21 cellular contexts compared by ENCODE assay signal in the genomic region with DNA sequence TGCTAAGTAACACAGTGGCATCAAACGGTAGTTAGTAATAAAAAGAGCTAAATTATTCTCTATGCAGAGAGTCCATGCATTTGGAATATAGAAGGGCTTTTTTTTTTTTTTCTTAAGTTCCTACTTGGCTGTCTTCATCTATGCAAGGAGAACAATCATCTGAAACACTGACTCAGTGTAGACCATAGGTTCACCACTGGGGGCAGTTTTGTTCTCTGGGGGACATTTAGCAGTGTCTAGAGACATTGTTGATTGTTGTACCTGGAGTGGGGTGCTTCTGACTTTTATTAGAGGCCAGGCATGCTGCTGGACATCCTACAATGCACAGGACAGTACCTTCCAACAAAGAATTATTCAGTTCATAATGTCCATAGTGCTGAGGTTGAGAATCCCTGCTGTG. TPM values are rescaled to one million over a fixed set of nuclear protein-coding genes. Genes with fewer than 3 reads are reported as not detected.
DNase-seq lines count a peak whose midpoint lies in the region; ATAC-seq, FAIRE-seq and TF ChIP-seq lines count a peak whose summit lies in the region.
"Had no signal": no experiment of that assay in that cellular context is flagged by ENCODE, and none has a peak within 500 bp of the region (broad histone marks: within the 10 kb centered on the region; RNA-seq: fewer than 3 reads in every experiment).

No MANE protein-coding gene starts in this region.

- TF ChIP-seq RAD21 in K562 (CRISPR knock-in tag; conservative IDR thresholded peaks at IDR 0.05 in 1 of 2, IDR thresholded peaks at IDR 0.05 in 1 of 2) = no peak

- no TSS peak for BruUV-seq in K562 (replicated peaks; lab: Mats Ljungman, UMichigan)

- CTCF ChIA-PET in AG04450 (lab: Charles Lee) = interaction anchor here (0.6 to 1.2 kb wide), 4 partner anchors 15 to 203 kb away, joined by 3 to 5 read pairs (median 3); partner anchors contain the start of gene NPY1R
- CTCF ChIA-PET in K562 (lab: Yijun Ruan, JAX; ENCODE audit: low intra/inter-chr PET ratio) = no interaction called here

- intact Hi-C loops in K562 (cut with micrococcal nuclease) = no loop called here

- no peaks in the 10 kb centered on the region for H4K20me1 ChIP-seq in Karpas-422 (ENCODE audit: insufficient read depth, low read depth, low read length)
- no peaks in the 10 kb centered on the region for H4K20me1 ChIP-seq in K562 (replicated peaks; ENCODE audit: control insufficient read depth, insufficient read depth, low read length)

- H3K27me3 ChIP-seq in AG04450 (ENCODE audit: control insufficient read depth, insufficient read depth, low read length) (no peaks in the 10 kb centered on the region), Karpas-422 (ENCODE audit: low read length) (no peaks in the 10 kb centered on the region), K562 (ENCODE audit: control insufficient read depth in 2 of 2, insufficient read depth in 2 of 2, low read length in 2 of 2) (no peaks in the 10 kb centered on the region)
- H3K27me3 ChIP-seq: cardiac muscle cell, dorsolateral prefrontal cortex, gastrocnemius medialis, upper lobe of right lung had no signal

- POLR2A ChIA-PET in AG04450 (lab: Yijun Ruan, JAX) = no interaction called here
- POLR2A ChIA-PET in K562 (lab: Yijun Ruan, JAX) = interaction anchor here (0.6 kb wide), 1 partner anchor 95 kb away, joined by 4 read pairs; no protein-coding TSS in a partner anchor

- no peak for TF ChIP-seq POLR2A in K562 (conservative IDR thresholded peaks at IDR 0.05)

- H3K9ac ChIP-seq in Karpas-422 (ENCODE audit: low read length) (no peak overlapping the region), K562 (ENCODE audit: insufficient read depth in 1 of 2, low read depth in 2 of 2, low read length in 2 of 2) (no peak overlapping the region)

- no peaks in the 10 kb centered on the region for H3K9me3 ChIP-seq in AG04450 (ENCODE audit: control insufficient read depth, insufficient read depth, low read length)
- no peaks in the 10 kb centered on the region for H3K9me3 ChIP-seq in Karpas-422 (ENCODE audit: low read length)
- no peaks in the 10 kb centered on the region for H3K9me3 ChIP-seq in K562 (replicated peaks; ENCODE audit: control insufficient read depth, insufficient read depth, low read depth, low read length)
- H3K9me3 ChIP-seq: gastrocnemius medialis, upper lobe of right lung had no signal

- 76% methylated on average over 1 of the region's 1 CpG for WGBS in K562 (ENCODE audit: insufficient coverage, low coverage, missing lambda C conversion rate)

- no peaks in the 10 kb centered on the region for H3K9me2 ChIP-seq in Karpas-422 (replicated peaks; ENCODE audit: insufficient read depth, low read length)

- FAIRE-seq in K562 (lab: Jason Lieb, UNC) = no peak

- H3K4me1 ChIP-seq in Karpas-422 (ENCODE audit: low read length) (peaks cover 15% of the 10 kb centered on the region), K562 (replicated peaks in 1 of 2; ENCODE audit: control insufficient read depth in 2 of 2, insufficient read depth in 2 of 2, low read length in 2 of 2) (no peaks in the 10 kb centered on the region)
- H3K4me1 ChIP-seq: gastrocnemius medialis, upper lobe of right lung had no signal

- H2AFZ ChIP-seq in Karpas-422 (ENCODE audit: low read length) = no peak overlapping the region
- H2AFZ ChIP-seq in K562 (ENCODE audit: low read depth, low read length) = no peak overlapping the region

- peak; percentile 32; the same call in 1 of the 2 replicates for TF ChIP-seq CTCF in AG04450 (IDR thresholded peaks at IDR 0.05; ENCODE audit: low read depth, low read length)
- peak; percentile 6 for TF ChIP-seq CTCF in GM13977 (IDR thresholded peaks at IDR 0.05; ENCODE audit: extremely low read depth, insufficient read depth, missing control alignments)
- TF ChIP-seq CTCF in K562 (IDR thresholded peaks at IDR 0.05 in 2 of 3, conservative IDR thresholded peaks at IDR 0.05 in 1 of 3; ENCODE audit: insufficient read depth in 2 of 3, low read depth in 1 of 3, low read length in 3 of 3) = no peak

- DNase-seq in AG04450 (ENCODE audit: low read depth, low spot score) (no peak), GM13977 (ENCODE audit: low spot score) (no peak), Karpas-422 (peak; percentile 62), K562 (ENCODE audit: extremely low read depth in 1 of 4, low spot score in 3 of 4) (no peak), NCI-H187 (lab: John Stamatoyannopoulos, UW) (no peak)
- DNase-seq in stimulated activated CD4-positive, alpha-beta T cell treated with anti-CD3 and anti-CD28 coated beads, Interleukin-4, amount 100 ng/mL, for 1 hour = no peak
- DNase-seq: CD8-positive, alpha-beta memory T cell; dorsolateral prefrontal cortex; EL; gastrocnemius medialis; NCI-H2029 treated with DMSO at 0.1 percent for 48 hours; NCI-H524; OCI-M1; stimulated activated CD4-positive, alpha-beta T cell treated with anti-CD3 and anti-CD28 coated beads, Interleukin-15, amount 100 ng/mL, for 24 hours; stimulated activated naive CD8-positive, alpha-beta T cell treated with anti-CD3 and anti-CD28 coated beads, Interleukin-15, Interleukin-2, amounts not matched to agents 100 U/mL and 50 U/mL, for 24 hours; upper lobe of right lung had no signal

- peaks cover 23% of the 10 kb centered on the region; the same call in 1 of the 2 replicates for H3K36me3 ChIP-seq in Karpas-422 (ENCODE audit: insufficient read depth, low read length)
- H3K36me3 ChIP-seq in K562 (ENCODE audit: control insufficient read depth, insufficient read depth, low read length) = peaks cover 18% of the 10 kb centered on the region; the same call in 1 of the 3 replicates
- H3K36me3 ChIP-seq: gastrocnemius medialis had no signal

- in situ Hi-C loops in GM13977 (cut with MboI; ENCODE audit: low pct_unique_long_range_greater_than_20kb, low sequenced_read_pairs, unreplicated experiment) = no loop called here
- in situ Hi-C loops in K562 (cut with MboI) = no loop called here

- no peak overlapping the region for H3K27ac ChIP-seq in AG04450 (ENCODE audit: low read depth, low read length)
- no peak overlapping the region for H3K27ac ChIP-seq in Karpas-422 (ENCODE audit: low read length)
- H3K27ac ChIP-seq in K562 (ENCODE audit: extremely low read depth, low read depth, low read length) = no peak overlapping the region
- H3K27ac ChIP-seq: cardiac muscle cell, gastrocnemius medialis, HL-60, upper lobe of right lung had no signal

- H3K4me3 ChIP-seq in AG04450 (ENCODE audit: low read depth, low read length) (no peak overlapping the region), Karpas-422 (ENCODE audit: low read length) (no peak overlapping the region), K562 (no peak overlapping the region)
- H3K4me3 ChIP-seq: cardiac muscle cell, dorsolateral prefrontal cortex, gastrocnemius medialis, upper lobe of right lung had no signal

- H3K4me2 ChIP-seq in Karpas-422 (ENCODE audit: low read depth, low read length, poor library complexity, severe bottlenecking) = no peak overlapping the region
- H3K4me2 ChIP-seq in K562 (ENCODE audit: insufficient read depth, low read length) = no peak overlapping the region

- no peaks in the 10 kb centered on the region for H3K9me1 ChIP-seq in K562 (ENCODE audit: control insufficient read depth, insufficient read depth, low read length)

- H3K79me2 ChIP-seq in Karpas-422 (ENCODE audit: low read length) (no peaks in the 10 kb centered on the region), K562 (ENCODE audit: control insufficient read depth, insufficient read depth, low read length) (no peaks in the 10 kb centered on the region)

- no peak for TF ChIP-seq EP300 in K562 (IDR thresholded peaks at IDR 0.05; ENCODE audit: low read length)

- peak; percentile 82 for ATAC-seq in K562
- no peak for ATAC-seq in HG03196 (IDR thresholded peaks at IDR 0.05; ENCODE audit: unreplicated experiment)
- ATAC-seq in HG02571 (IDR thresholded peaks at IDR 0.05; ENCODE audit: unreplicated experiment) = no peak
- ATAC-seq: gastrocnemius medialis; left lobe of liver; stimulated activated naive CD8-positive, alpha-beta T cell treated with anti-CD3 and anti-CD28 coated beads, Interleukin-15, Interleukin-2, amounts not matched to agents 100 U/mL and 50 U/mL, for 24 hours; upper lobe of right lung had no signal

TF ChIP-seq in K562, 482 proteins besides CTCF, POLR2A, EP300 and RAD21:
- TF ChIP-seq, protein P1, sequence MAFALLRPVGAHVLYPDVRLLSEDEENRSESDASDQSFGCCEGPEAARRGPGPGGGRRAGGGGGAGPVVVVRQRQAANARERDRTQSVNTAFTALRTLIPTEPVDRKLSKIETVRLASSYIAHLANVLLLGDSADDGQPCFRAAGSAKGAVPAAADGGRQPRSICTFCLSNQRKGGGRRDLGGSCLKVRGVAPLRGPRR (CRISPR knock-in tag; IDR thresholded peaks at IDR 0.05) = no peak
TF ChIP-seq in K562: peak in this region for 0.

RNA-seq across cellular contexts. Expression of gene TMA16, which starts 41.2 kb away (rescaled TPM):
- polyA plus RNA-seq in AG04450 (2011; rRNA removed) (15.3 and 21.1 TPM in 2 replicates), K562 (2011; rRNA removed) (23.2 and 27.7 TPM in 2 replicates), K562 (2014; fragmentation: Illumina TruSeq; extraction: Trizol) (73.5 and 74.2 TPM in 2 replicates), K562 (2014; fragmentation: Nextera tagmentation; extraction: Ambion mirVana) (10 to 100 TPM; 51.4 to 67.2 TPM), K562 (2014; rRNA removed) (47.0 and 74.8 TPM in 2 replicates)
- 16.4 and 17.4 TPM in 2 replicates for polyA minus RNA-seq in AG04450 (2011; rRNA and poly(A)+ RNA removed)
- total RNA-seq in Karpas-422 (2014; rRNA removed; shearing (Covaris generic); ENCODE audit: low replicate concordance) = 86.0 and 89.8 TPM in 2 replicates
- 39.6 and 129 TPM in 2 replicates for total RNA-seq in K562 (2011; cell fraction: chromatin; rRNA removed; ENCODE audit: low replicate concordance)
- total RNA-seq in K562 (2011; cell fraction: nucleolus; rRNA removed) = 14.8 and 26.8 TPM in 2 replicates
- 70.2 and 142 TPM in 2 replicates for total RNA-seq in K562 (2011; cell fraction: nucleoplasm; rRNA removed)
- total RNA-seq in K562 (2014; rRNA removed) (54.5 and 70.0 TPM in 2 replicates), K562 (2014; rRNA removed; fragmentation: Illumina TruSeq; extraction: Trizol) (58.4 and 72.4 TPM in 2 replicates), K562 (2015; rRNA removed; fragmentation: Illumina TruSeq; extraction: Trizol) (59.1 and 66.6 TPM in 2 replicates), K562 (2021) (47.7 and 49.5 TPM in 2 replicates)
- polyA plus RNA-seq in K562 (2011; cell fraction: cytosol; rRNA removed) = 1.7 and 7.0 TPM in 2 replicates
- 27.4 and 36.3 TPM in 2 replicates for polyA plus RNA-seq in K562 (2011; cell fraction: nucleus; rRNA removed)
- 30.3 and 57.5 TPM in 2 replicates for polyA plus RNA-seq in K562 (2012)
- 44.6 and 50.7 TPM in 2 replicates for polyA minus RNA-seq in K562 (2011; rRNA and poly(A)+ RNA removed)
- polyA minus RNA-seq in K562 (2011; cell fraction: cytosol; rRNA and poly(A)+ RNA removed) = 17.9 and 21.2 TPM in 2 replicates
- 68.8 and 111 TPM in 2 replicates for polyA minus RNA-seq in K562 (2011; cell fraction: nucleus; rRNA and poly(A)+ RNA removed)

Comparison
In these comparisons a context has a peak if more than half of its experiments do, and no peak if none do; other contexts are left out.
1. CTCF ChIP-seq: peak in AG04450 (single experiment) and GM13977 (single experiment); none in K562 (0 of 3).